In the genomic region with DNA sequence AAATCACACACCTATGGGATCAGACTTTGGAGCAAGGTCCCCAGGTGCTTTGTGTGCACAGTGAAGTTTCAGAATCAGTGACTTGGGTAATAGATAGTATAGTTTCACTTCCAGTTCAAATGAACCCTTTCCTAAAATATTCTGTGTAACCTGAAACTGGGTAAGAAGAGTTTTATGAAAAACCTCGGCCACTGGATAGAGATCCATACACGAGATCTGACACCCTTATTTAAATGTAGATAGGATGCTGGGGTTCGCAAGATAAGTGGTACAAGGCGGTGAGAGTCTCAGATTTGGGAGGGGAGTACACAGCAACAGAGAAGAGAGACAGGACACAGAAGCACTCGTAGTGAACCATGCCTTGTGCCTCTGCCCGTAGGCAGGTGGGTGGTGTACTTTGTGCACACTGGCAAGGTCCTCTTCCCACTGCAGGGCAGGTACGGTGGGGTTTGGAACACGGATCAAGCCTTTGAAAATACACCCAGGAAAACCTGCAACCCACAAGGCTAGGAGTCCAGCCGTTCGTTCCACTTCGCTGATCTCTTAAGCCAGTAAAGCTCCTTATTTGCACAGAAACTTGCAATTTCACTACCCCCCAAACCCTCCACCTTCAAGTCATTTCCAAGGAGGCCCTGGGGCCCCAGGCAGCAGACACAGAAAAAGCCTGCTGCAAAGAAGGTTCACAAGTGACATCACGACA, we compare ENCODE assay signal across 10 cellular contexts.
DNase-seq lines count a peak whose midpoint lies in the region; ATAC-seq and TF ChIP-seq lines count a peak whose summit lies in the region.
"Had no signal": no experiment of that assay in that cellular context is flagged by ENCODE, and none has a peak within 500 bp of the region (broad histone marks: within the 10 kb centered on the region; RNA-seq: fewer than 3 reads in every experiment).

No MANE protein-coding gene starts in this region.

- peak in 1 of 2 donors; percentile 17 for ATAC-seq in activated T-cell treated with anti-CD3 and anti-CD28 coated beads, Interleukin-2, amount 50 U/mL, for 72 hours (replicated peaks in 1 of 2)
- no peak for ATAC-seq in activated T-cell treated with anti-CD3 and anti-CD28 coated beads, Interleukin-2, amount 50 U/mL, for 4 hours
- ATAC-seq in HG02571 (IDR thresholded peaks at IDR 0.05; ENCODE audit: unreplicated experiment) (peak; percentile 77), HG03469 (IDR thresholded peaks at IDR 0.05; ENCODE audit: unreplicated experiment) (peak; percentile 73), GM23338 (no peak)
- ATAC-seq: left lobe of liver had no signal

- no peaks in the 10 kb centered on the region for H4K20me1 ChIP-seq in GM23338 (replicated peaks; ENCODE audit: insufficient read depth)

- peaks cover 23% of the 10 kb centered on the region for H3K27me3 Mint-ChIP-seq in activated T-cell treated with anti-CD3 and anti-CD28 coated beads, Interleukin-2, amount 50 U/mL, for 72 hours (ENCODE audit: low read depth)
- no peaks in the 10 kb centered on the region for H3K27me3 Mint-ChIP-seq in activated T-cell treated with anti-CD3 and anti-CD28 coated beads, Interleukin-2, amount 50 U/mL, for 4 hours (ENCODE audit: low read depth)
- H3K27me3 Mint-ChIP-seq in type B pancreatic cell (peaks cover 15% of the 10 kb centered on the region), GM23338 (ENCODE audit: insufficient read depth, low read depth, poor library complexity) (peaks cover 20% of the 10 kb centered on the region)
- peaks cover 10 to 14% of the 10 kb centered on the region in 2 donors for H3K27me3 Mint-ChIP-seq in CD8-positive, alpha-beta memory T cell

- H3K27ac ChIP-seq in CD8-positive, alpha-beta memory T cell (ENCODE audit: low read depth, low read length): no peak overlapping the region
- H3K27ac ChIP-seq in GM23338 (ENCODE audit: low read depth): no peak overlapping the region

- no peaks in the 10 kb centered on the region for H3F3A ChIP-seq in GM23338 (replicated peaks; ENCODE audit: low read depth)

- H3K27me3 ChIP-seq in CD8-positive, alpha-beta memory T cell (ENCODE audit: insufficient read depth, low read length, poor library complexity, severe bottlenecking): no peaks in the 10 kb centered on the region
- H3K27me3 ChIP-seq in GM23338 (ENCODE audit: insufficient read depth): no peaks in the 10 kb centered on the region

- no peaks in the 10 kb centered on the region for H3K36me3 ChIP-seq in CD8-positive, alpha-beta memory T cell (ENCODE audit: insufficient read depth, low read length)
- H3K36me3 ChIP-seq in GM23338 (ENCODE audit: insufficient read depth): no peaks in the 10 kb centered on the region

- no peak overlapping the region for H3K4me3 ChIP-seq in CD8-positive, alpha-beta memory T cell (ENCODE audit: low read length)
- no peak overlapping the region for H3K4me3 ChIP-seq in GM23338

- H3K4me1 ChIP-seq in CD8-positive, alpha-beta memory T cell (ENCODE audit: insufficient read depth, low read length): no peaks in the 10 kb centered on the region
- peaks cover 10% of the 10 kb centered on the region for H3K4me1 ChIP-seq in GM23338 (ENCODE audit: insufficient read depth)

- H3K9me2 ChIP-seq in GM23338 (ENCODE audit: insufficient read depth): no peaks in the 10 kb centered on the region

- no peaks in the 10 kb centered on the region for H3K9me3 ChIP-seq in CD8-positive, alpha-beta memory T cell (ENCODE audit: low read length)

- no peak overlapping the region for H3K27ac Mint-ChIP-seq in activated T-cell treated with anti-CD3 and anti-CD28 coated beads, Interleukin-2, amount 50 U/mL, for 72 hours
- H3K27ac Mint-ChIP-seq in type B pancreatic cell (no peak overlapping the region), GM23338 (no peak overlapping the region)
- peak overlapping the region in 1 of 8 donors; percentile 60 for H3K27ac Mint-ChIP-seq in CD8-positive, alpha-beta memory T cell

- peaks cover 39% of the 10 kb centered on the region for H3K4me1 Mint-ChIP-seq in activated T-cell treated with anti-CD3 and anti-CD28 coated beads, Interleukin-2, amount 50 U/mL, for 72 hours (ENCODE audit: low read depth)
- H3K4me1 Mint-ChIP-seq in activated T-cell treated with anti-CD3 and anti-CD28 coated beads, Interleukin-2, amount 50 U/mL, for 4 hours (ENCODE audit: low read depth): peaks cover 11% of the 10 kb centered on the region
- no peaks in the 10 kb centered on the region for H3K4me1 Mint-ChIP-seq in type B pancreatic cell (ENCODE audit: unreplicated experiment)
- peaks cover 0 to 8% (median 6%) of the 10 kb centered on the region in 3 donors for H3K4me1 Mint-ChIP-seq in CD8-positive, alpha-beta memory T cell
- H3K4me1 Mint-ChIP-seq in GM23338: peaks cover 23% of the 10 kb centered on the region

- H2AFZ ChIP-seq in GM23338: no peak overlapping the region

- POLR2A ChIA-PET in CD8-positive, alpha-beta memory T cell (lab: Charles Lee): no interaction called here

- no peaks in the 10 kb centered on the region for H3K36me3 Mint-ChIP-seq in activated T-cell treated with anti-CD3 and anti-CD28 coated beads, Interleukin-2, amount 50 U/mL, for 72 hours (ENCODE audit: insufficient read depth in 2 of 2)
- H3K36me3 Mint-ChIP-seq in activated T-cell treated with anti-CD3 and anti-CD28 coated beads, Interleukin-2, amount 50 U/mL, for 4 hours (ENCODE audit: insufficient read depth): no peaks in the 10 kb centered on the region
- H3K36me3 Mint-ChIP-seq in type B pancreatic cell: no peaks in the 10 kb centered on the region
- peaks cover 0 to 2% (median 0%) of the 10 kb centered on the region in 3 donors for H3K36me3 Mint-ChIP-seq in CD8-positive, alpha-beta memory T cell
- H3K36me3 Mint-ChIP-seq in GM23338 (ENCODE audit: low read depth): no peaks in the 10 kb centered on the region

- CTCF ChIA-PET in CD8-positive, alpha-beta memory T cell (lab: Charles Lee): no interaction called here

- H3K4me3 Mint-ChIP-seq in activated T-cell treated with anti-CD3 and anti-CD28 coated beads, Interleukin-2, amount 50 U/mL, for 72 hours: peak overlapping the region; percentile 17 to 46
- H3K4me3 Mint-ChIP-seq in activated T-cell treated with anti-CD3 and anti-CD28 coated beads, Interleukin-2, amount 50 U/mL, for 4 hours: no peak overlapping the region
- H3K4me3 Mint-ChIP-seq in type B pancreatic cell: no peak overlapping the region
- no peak overlapping the region for H3K4me3 Mint-ChIP-seq in CD8-positive, alpha-beta memory T cell
- no peak overlapping the region for H3K4me3 Mint-ChIP-seq in GM23338

- TF ChIP-seq CTCF in type B pancreatic cell (conservative IDR thresholded peaks at IDR 0.05) (no peak), GM23338 (conservative IDR thresholded peaks at IDR 0.05; ENCODE audit: low read depth in 2 of 2) (no peak)

- H3K9me3 Mint-ChIP-seq in activated T-cell treated with anti-CD3 and anti-CD28 coated beads, Interleukin-2, amount 50 U/mL, for 72 hours: no peaks in the 10 kb centered on the region
- H3K9me3 Mint-ChIP-seq in activated T-cell treated with anti-CD3 and anti-CD28 coated beads, Interleukin-2, amount 50 U/mL, for 4 hours: no peaks in the 10 kb centered on the region
- H3K9me3 Mint-ChIP-seq in type B pancreatic cell (no peaks in the 10 kb centered on the region), GM23338 (peaks cover 3% of the 10 kb centered on the region; the same call in 1 of the 3 replicates)
- H3K9me3 Mint-ChIP-seq in CD8-positive, alpha-beta memory T cell: no peaks in the 10 kb centered on the region

- no peak for DNase-seq in activated T-cell treated with anti-CD3 and anti-CD28 coated beads, Interleukin-2, amount 50 U/mL, for 72 hours
- no peak for DNase-seq in activated T-cell treated with anti-CD3 and anti-CD28 coated beads, Interleukin-2, amount 50 U/mL, for 4 hours
- DNase-seq in type B pancreatic cell (ENCODE audit: extremely low spot score, unreplicated experiment): peak; percentile 11
- DNase-seq in CD8-positive, alpha-beta memory T cell: no peak
- no peak for DNase-seq in GM23338 (ENCODE audit: low spot score)
- no peak for DNase-seq in stimulated activated CD4-positive, alpha-beta T cell treated with anti-CD3 and anti-CD28 coated beads, Interleukin-4, amount 100 ng/mL, for 4 hours
- DNase-seq: NCI-H2029 treated with DMSO at 0.1 percent for 48 hours had no signal

- no peak overlapping the region for H3K4me2 ChIP-seq in GM23338

- H3K79me2 ChIP-seq in GM23338 (replicated peaks; ENCODE audit: insufficient read depth): no peaks in the 10 kb centered on the region

TF ChIP-seq in GM23338, 12 proteins besides CTCF, POLR2A, EP300 and RAD21 (continues in another document):
- TF ChIP-seq JUNB (IDR thresholded peaks at IDR 0.05; ENCODE audit: unreplicated experiment): no peak
- no peak for TF ChIP-seq NANOG (IDR thresholded peaks at IDR 0.05; ENCODE audit: borderline replicate concordance)
- no peak for TF ChIP-seq ETS1 (IDR thresholded peaks at IDR 0.05)
- TF ChIP-seq CREB1 (CRISPR knock-in tag; IDR thresholded peaks at IDR 0.05; ENCODE audit: low read depth): no peak

Comparison
In these comparisons a context has a peak if more than half of its experiments do, and no peak if none do; other contexts are left out.
1. H3K4me3 Mint-ChIP-seq: peak in activated T-cell treated with anti-CD3 and anti-CD28 coated beads, Interleukin-2, amount 50 U/mL, for 72 hours (2 of 2); none in activated T-cell treated with anti-CD3 and anti-CD28 coated beads, Interleukin-2, amount 50 U/mL, for 4 hours (single experiment), type B pancreatic cell (single experiment), CD8-positive, alpha-beta memory T cell (0 of 7) and GM23338 (single experiment).
2. ATAC-seq: peak in HG02571 (single experiment) and HG03469 (single experiment); none in activated T-cell treated with anti-CD3 and anti-CD28 coated beads, Interleukin-2, amount 50 U/mL, for 4 hours (0 of 2) and GM23338 (single experiment).